15 cellular contexts compared by ENCODE assay signal in the genomic region with DNA sequence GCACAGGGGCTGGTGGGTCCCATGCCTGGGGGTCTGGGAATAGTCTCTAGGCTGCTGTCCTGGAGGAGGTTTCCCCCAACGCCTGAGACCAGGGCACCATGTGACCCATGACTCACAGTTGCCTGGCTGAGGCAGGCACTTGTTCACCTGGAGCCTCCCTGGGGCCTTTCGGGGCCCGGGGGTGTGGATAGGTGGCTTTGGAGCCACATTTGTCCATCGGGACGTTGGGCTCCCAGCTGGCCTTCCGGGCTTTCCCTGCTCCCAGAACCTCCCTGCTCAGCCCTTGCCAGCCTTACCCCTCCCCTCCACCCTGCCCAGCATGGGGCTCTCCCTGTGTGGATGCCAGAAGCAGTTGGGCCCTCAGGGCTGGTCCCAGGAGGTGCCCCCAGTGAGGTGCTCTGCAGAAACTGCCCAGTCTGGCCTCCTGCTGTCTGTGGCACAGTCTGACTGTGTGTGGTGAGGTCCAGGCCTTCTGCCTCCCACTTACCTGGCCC. TPM values are rescaled to one million over a fixed set of nuclear protein-coding genes. Genes with fewer than 3 reads are reported as not detected.
DNase-seq lines count a peak whose midpoint lies in the region; ATAC-seq, FAIRE-seq and TF ChIP-seq lines count a peak whose summit lies in the region.
"Had no signal": no experiment of that assay in that cellular context is flagged by ENCODE, and none has a peak within 500 bp of the region (broad histone marks: within the 10 kb centered on the region; RNA-seq: fewer than 3 reads in every experiment).

No MANE protein-coding gene starts in this region.

- H3K27me3 Mint-ChIP-seq in activated CD8-positive, alpha-beta memory T cell treated with anti-CD3 and anti-CD28 coated beads, Interleukin-2, amount 10 ng/mL, durations not matched to agents 7 days and 5 days = no peaks in the 10 kb centered on the region
- H3K27me3 Mint-ChIP-seq: activated CD4-positive, alpha-beta memory T cell treated with anti-CD3 and anti-CD28 coated beads for 36 hours had no signal

- H3K27ac ChIP-seq in adrenal gland = no peak overlapping the region
- no peak overlapping the region for H3K27ac ChIP-seq in kidney (ENCODE audit: low read depth in 2 of 2, low read length in 2 of 2)
- H3K27ac ChIP-seq in tibial artery = peak overlapping the region; percentile 73 to 82
- H3K27ac ChIP-seq: brain microvascular endothelial cell, SK-N-MC had no signal

- H3K4me1 Mint-ChIP-seq in activated CD8-positive, alpha-beta memory T cell treated with anti-CD3 and anti-CD28 coated beads, Interleukin-2, amount 10 ng/mL, durations not matched to agents 7 days and 5 days = no peaks in the 10 kb centered on the region

- no peak for FAIRE-seq in kidney (lab: Jason Lieb, UNC)

- TF ChIP-seq POLR2A in adrenal gland (IDR thresholded peaks at IDR 0.05) = no peak

- H3K27me3 ChIP-seq in adrenal gland = no peaks in the 10 kb centered on the region
- no peaks in the 10 kb centered on the region for H3K27me3 ChIP-seq in tibial artery
- H3K27me3 ChIP-seq: brain microvascular endothelial cell, upper lobe of left lung had no signal

- no peaks in the 10 kb centered on the region for H3K9me3 ChIP-seq in adrenal gland (replicated peaks in 1 of 3)
- no peaks in the 10 kb centered on the region for H3K9me3 ChIP-seq in kidney (ENCODE audit: control insufficient read depth in 1 of 2, low read length in 2 of 2)
- no peaks in the 10 kb centered on the region for H3K9me3 ChIP-seq in tibial artery
- H3K9me3 ChIP-seq: upper lobe of left lung had no signal

- WGBS in adrenal gland, 4 donors = 69 to 72% methylated on average over 6 of the region's 6 CpGs; no CpG with 5 or more reads in 2 of the 4 donors

- no peak overlapping the region for H3K4me3 Mint-ChIP-seq in activated CD8-positive, alpha-beta memory T cell treated with anti-CD3 and anti-CD28 coated beads, Interleukin-2, amount 10 ng/mL, durations not matched to agents 7 days and 5 days
- H3K4me3 Mint-ChIP-seq: activated CD4-positive, alpha-beta memory T cell treated with anti-CD3 and anti-CD28 coated beads for 36 hours had no signal

- no peaks in the 10 kb centered on the region for H3K9me3 Mint-ChIP-seq in activated CD8-positive, alpha-beta memory T cell treated with anti-CD3 and anti-CD28 coated beads, Interleukin-2, amount 10 ng/mL, durations not matched to agents 7 days and 5 days (ENCODE audit: low read depth)
- H3K9me3 Mint-ChIP-seq: activated CD4-positive, alpha-beta memory T cell treated with anti-CD3 and anti-CD28 coated beads for 36 hours had no signal

- intact Hi-C loops in adrenal gland (cut with DNase I) = no loop called here
- intact Hi-C loops in kidney (cut with DNase I) = no loop called here
- intact Hi-C loops in tibial artery (cut with DNase I; ENCODE audit: low total_unique reads) = loop anchor here (10.0 kb wide), 1 partner anchor 129 kb away; no protein-coding TSS in a partner anchor

- no peak for TF ChIP-seq CTCF in adrenal gland (IDR thresholded peaks at IDR 0.05)
- no peak for TF ChIP-seq CTCF in kidney (IDR thresholded peaks at IDR 0.05; ENCODE audit: borderline replicate concordance, extremely low read depth, insufficient read depth)
- no peak for TF ChIP-seq CTCF in tibial artery (IDR thresholded peaks at IDR 0.05)

- H3K36me3 ChIP-seq in adrenal gland (replicated peaks in 1 of 2) = peaks cover 0 to 22% of the 10 kb centered on the region in 2 donors
- H3K36me3 ChIP-seq in kidney (ENCODE audit: control insufficient read depth in 1 of 2, insufficient read depth in 2 of 2, low read length in 2 of 2) = peaks cover 0 to 3% of the 10 kb centered on the region in 2 donors
- peaks cover 76 to 97% (median 97%) of the 10 kb centered on the region in 3 donors for H3K36me3 ChIP-seq in tibial artery

- peak; percentile 49 for DNase-seq in activated CD8-positive, alpha-beta memory T cell treated with anti-CD3 and anti-CD28 coated beads, Interleukin-2, amount 50 U/mL, for 48 hours
- no peak for DNase-seq in activated CD8-positive, alpha-beta memory T cell treated with anti-CD3 and anti-CD28 coated beads, Interleukin-2, amount 10 ng/mL, durations not matched to agents 7 days and 5 days
- DNase-seq in adrenal gland (peak in 6 of 7 donors; percentile 2 to 36 (median 16)), kidney (peak; percentile 54), tibial artery (peak in 1 of 2 donors; percentile 65), DMS114 treated with DMSO at 0.1 percent for 48 hours (lab: John Stamatoyannopoulos, UW; ENCODE audit: unreplicated experiment) (no peak), hypothalamus (lab: John Stamatoyannopoulos, UW) (no peak)
- no peak for DNase-seq in effector CD4-positive, alpha-beta T cell
- DNase-seq: activated CD4-positive, alpha-beta memory T cell treated with anti-CD3 and anti-CD28 coated beads for 36 hours; brain microvascular endothelial cell; DMS79 treated with DMSO at 0.1 percent for 48 hours; NCI-H510A had no signal

- CTCF ChIA-PET in activated CD8-positive, alpha-beta memory T cell treated with anti-CD3 and anti-CD28 coated beads, Interleukin-2, amount 10 ng/mL, durations not matched to agents 7 days and 5 days (lab: Charles Lee) = no interaction called here

- ATAC-seq in activated CD8-positive, alpha-beta memory T cell treated with anti-CD3 and anti-CD28 coated beads, Interleukin-2, amount 10 ng/mL, durations not matched to agents 7 days and 5 days = no peak
- ATAC-seq: esophagus mucosa had no signal

- H3K4me3 ChIP-seq in adrenal gland (no peak overlapping the region), kidney (ENCODE audit: low read length in 2 of 2) (no peak overlapping the region), tibial artery (no peak overlapping the region)
- H3K4me3 ChIP-seq: SK-N-MC, upper lobe of left lung had no signal

- H3K9ac ChIP-seq in kidney (ENCODE audit: low read length in 2 of 2) = no peak overlapping the region

- H3K4me1 ChIP-seq in adrenal gland (replicated peaks in 1 of 2) = no peaks in the 10 kb centered on the region
- H3K4me1 ChIP-seq in kidney (ENCODE audit: control insufficient read depth in 1 of 2, insufficient read depth in 1 of 2, low read depth in 1 of 2, low read length in 2 of 2) = no peaks in the 10 kb centered on the region
- H3K4me1 ChIP-seq in tibial artery = peaks cover 0 to 28% (median 3%) of the 10 kb centered on the region in 4 donors
- H3K4me1 ChIP-seq: upper lobe of left lung had no signal

- no peak overlapping the region for H3K27ac Mint-ChIP-seq in activated CD8-positive, alpha-beta memory T cell treated with anti-CD3 and anti-CD28 coated beads, Interleukin-2, amount 10 ng/mL, durations not matched to agents 7 days and 5 days
- H3K27ac Mint-ChIP-seq: activated CD4-positive, alpha-beta memory T cell treated with anti-CD3 and anti-CD28 coated beads for 36 hours had no signal

- no peaks in the 10 kb centered on the region for H3K36me3 Mint-ChIP-seq in activated CD8-positive, alpha-beta memory T cell treated with anti-CD3 and anti-CD28 coated beads, Interleukin-2, amount 10 ng/mL, durations not matched to agents 7 days and 5 days
- H3K36me3 Mint-ChIP-seq: activated CD4-positive, alpha-beta memory T cell treated with anti-CD3 and anti-CD28 coated beads for 36 hours had no signal

RNA-seq across cellular contexts. Expression of gene COL6A1, which starts 14.2 kb away (rescaled TPM):
- total RNA-seq in activated CD8-positive, alpha-beta memory T cell treated with anti-CD3 and anti-CD28 coated beads, Interleukin-2, amount 10 ng/mL, durations not matched to agents 7 days and 5 days = 1 to 10 TPM in 1 of 2 experiments, under 1 TPM in 1; 0.12 to 5.4 TPM
- 100 to 1,000 TPM in 7 of 8 donors, 10 to 100 TPM in 1; 70.4 to 362 (median 151) TPM for total RNA-seq in adrenal gland
- 100 to 1,000 TPM in 2 of 3 donors, 10 to 100 TPM in 1; 22.3 to 490 (median 341) TPM for polyA plus RNA-seq in adrenal gland
- 127 TPM for total RNA-seq in kidney
- polyA plus RNA-seq in kidney (ENCODE audit: insufficient read depth, low read depth, low replicate concordance) = 112 TPM

Comparison
In these comparisons a context has a peak if more than half of its experiments do, and no peak if none do; other contexts are left out.
1. DNase-seq: peak in activated CD8-positive, alpha-beta memory T cell treated with anti-CD3 and anti-CD28 coated beads, Interleukin-2, amount 50 U/mL, for 48 hours (single experiment), adrenal gland (6 of 7) and kidney (single experiment); none in activated CD8-positive, alpha-beta memory T cell treated with anti-CD3 and anti-CD28 coated beads, Interleukin-2, amount 10 ng/mL, durations not matched to agents 7 days and 5 days (single experiment), DMS114 treated with DMSO at 0.1 percent for 48 hours (single experiment), effector CD4-positive, alpha-beta T cell (single experiment) and hypothalamus (0 of 51).
2. H3K27ac ChIP-seq: peak in tibial artery (2 of 2); none in adrenal gland (0 of 5) and kidney (0 of 2).
3. RNA of gene COL6A1, which starts 14.2 kb away (total RNA-seq): 70.4 to 362 TPM in adrenal gland and 127 TPM in kidney (single experiment); 0.12 to 5.4 TPM in activated CD8-positive, alpha-beta memory T cell treated with anti-CD3 and anti-CD28 coated beads, Interleukin-2, amount 10 ng/mL, durations not matched to agents 7 days and 5 days; every median in the first group is over 10 times any median in the second.